20 cellular contexts compared by ENCODE assay signal in the genomic region with DNA sequence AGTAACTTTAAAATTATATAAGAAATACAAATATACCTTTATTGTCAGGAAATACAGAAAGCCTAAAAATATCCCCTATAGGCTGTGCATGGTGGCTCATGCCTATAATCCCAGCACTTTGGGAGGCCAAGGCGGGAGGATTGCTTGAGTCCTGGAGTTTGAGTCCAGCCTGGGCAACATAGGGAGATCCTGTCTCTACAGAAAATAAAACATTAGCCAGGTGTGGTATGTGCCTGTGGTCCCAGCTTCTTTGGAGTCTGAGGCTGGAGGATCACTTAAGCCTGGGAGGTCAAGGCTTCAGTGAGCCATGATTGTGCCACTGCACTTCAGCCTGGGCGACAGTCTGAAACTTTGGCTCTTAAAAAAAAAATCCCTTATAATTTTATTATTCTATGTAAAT.
"Had no signal": no experiment of that assay in that cellular context is flagged by ENCODE, and none has a peak within 500 bp of the region (broad histone marks: within the 10 kb centered on the region; RNA-seq: fewer than 3 reads in every experiment).

No MANE protein-coding gene starts in this region.

- ATAC-seq: activated naive CD8-positive, alpha-beta T cell treated with anti-CD3 and anti-CD28 coated beads, Interleukin-2, amount 50 U/mL, for 24 hours; naive thymus-derived CD4-positive, alpha-beta T cell; psoas muscle; right cardiac atrium; stimulated activated naive CD8-positive, alpha-beta T cell treated with anti-CD3 and anti-CD28 coated beads, Interleukin-15, amount 100 ng/mL, for 72 hours had no signal

- H3K27ac Mint-ChIP-seq: activated naive CD4-positive, alpha-beta T cell treated with anti-CD3 and anti-CD28 coated beads, Interleukin-2, amount 10 ng/mL, durations not matched to agents 7 days and 5 days; neural progenitor cell; stimulated activated naive CD8-positive, alpha-beta T cell treated with anti-CD3 and anti-CD28 coated beads, Interleukin-15, amount 100 ng/mL, for 72 hours had no signal

- H3K27me3 Mint-ChIP-seq: activated naive CD4-positive, alpha-beta T cell treated with anti-CD3 and anti-CD28 coated beads, Interleukin-2, amount 10 ng/mL, durations not matched to agents 7 days and 5 days; activated naive CD8-positive, alpha-beta T cell treated with anti-CD3 and anti-CD28 coated beads, Interleukin-2, amount 50 U/mL, for 24 hours; central memory CD8-positive, alpha-beta T cell; naive thymus-derived CD4-positive, alpha-beta T cell; stimulated activated naive CD8-positive, alpha-beta T cell treated with anti-CD3 and anti-CD28 coated beads, Interleukin-15, amount 100 ng/mL, for 72 hours had no signal

- H3K4me1 ChIP-seq: neural progenitor cell, psoas muscle, suprapubic skin had no signal

- H3K27me3 ChIP-seq: neural progenitor cell, ovary, suprapubic skin, upper lobe of left lung had no signal

- H2AFZ ChIP-seq: neural progenitor cell had no signal

- H3K4me2 ChIP-seq: neural progenitor cell had no signal

- DNase-seq: activated CD4-positive, alpha-beta T cell treated with anti-CD3 and anti-CD28 coated beads, Interleukin-2, amount 50 U/mL, for 4 hours; activated effector memory CD4-positive, alpha-beta T cell treated with Interleukin-2 at 50 U/mL for 16 hours; activated naive CD4-positive, alpha-beta T cell treated with anti-CD3 and anti-CD28 coated beads, Interleukin-2, amount 10 ng/mL, durations not matched to agents 7 days and 5 days; activated naive CD8-positive, alpha-beta T cell treated with anti-CD3 and anti-CD28 coated beads, Interleukin-2, amount 50 U/mL, for 24 hours; anterior cingulate cortex; left cardiac atrium; mesendoderm; naive thymus-derived CD4-positive, alpha-beta T cell; ovary; psoas muscle; right cardiac atrium; small intestine; stimulated activated CD4-positive, alpha-beta T cell treated with anti-CD3 and anti-CD28 coated beads, Interleukin-4, amount 100 ng/mL, for 1 hour; stimulated activated naive CD8-positive, alpha-beta T cell treated with anti-CD3 and anti-CD28 coated beads, Interleukin-15, amount 100 ng/mL, for 72 hours; upper lobe of left lung; WERI-Rb-1 had no signal

- H3K4me1 Mint-ChIP-seq: neural progenitor cell had no signal

- H3K27ac ChIP-seq: neural progenitor cell, ovary, psoas muscle, suprapubic skin, upper lobe of left lung, WERI-Rb-1 had no signal

- H3K9me3 ChIP-seq: ovary, psoas muscle, suprapubic skin, upper lobe of left lung had no signal

- H3K36me3 ChIP-seq: ovary, WERI-Rb-1 had no signal

- H3K9me3 Mint-ChIP-seq: activated naive CD4-positive, alpha-beta T cell treated with anti-CD3 and anti-CD28 coated beads, Interleukin-2, amount 10 ng/mL, durations not matched to agents 7 days and 5 days; activated naive CD8-positive, alpha-beta T cell treated with anti-CD3 and anti-CD28 coated beads, Interleukin-2, amount 50 U/mL, for 24 hours; central memory CD8-positive, alpha-beta T cell; naive thymus-derived CD4-positive, alpha-beta T cell; neural progenitor cell; stimulated activated naive CD8-positive, alpha-beta T cell treated with anti-CD3 and anti-CD28 coated beads, Interleukin-15, amount 100 ng/mL, for 72 hours had no signal

- H3K4me3 ChIP-seq: coronary artery, neural progenitor cell, ovary, psoas muscle, suprapubic skin, upper lobe of left lung had no signal

- H3K4me3 Mint-ChIP-seq: activated naive CD4-positive, alpha-beta T cell treated with anti-CD3 and anti-CD28 coated beads, Interleukin-2, amount 10 ng/mL, durations not matched to agents 7 days and 5 days; activated naive CD8-positive, alpha-beta T cell treated with anti-CD3 and anti-CD28 coated beads, Interleukin-2, amount 50 U/mL, for 24 hours; central memory CD8-positive, alpha-beta T cell; naive thymus-derived CD4-positive, alpha-beta T cell; neural progenitor cell; stimulated activated naive CD8-positive, alpha-beta T cell treated with anti-CD3 and anti-CD28 coated beads, Interleukin-15, amount 100 ng/mL, for 72 hours had no signal
